Comparison of ENCODE assay signal across 14 cellular contexts in genomic region chr20:57374931-57375651, GRCh38. TPM values are rescaled to one million over a fixed set of nuclear protein-coding genes. Genes with fewer than 3 reads are reported as not detected.
DNase-seq lines count a peak whose midpoint lies in the region; ATAC-seq, FAIRE-seq and TF ChIP-seq lines count a peak whose summit lies in the region.
"Had no signal": no experiment of that assay in that cellular context is flagged by ENCODE, and none has a peak within 500 bp of the region (broad histone marks: within the 10 kb centered on the region; RNA-seq: fewer than 3 reads in every experiment).

No MANE protein-coding gene starts in this region.

- H3K9me3 Mint-ChIP-seq in activated CD4-positive, alpha-beta memory T cell treated with anti-CD3 and anti-CD28 coated beads for 36 hours = no peaks in the 10 kb centered on the region
- H3K9me3 Mint-ChIP-seq in activated CD4-positive, alpha-beta memory T cell treated with anti-CD3 and anti-CD28 coated beads, Interleukin-2, amount 10 ng/mL, durations not matched to agents 7 days and 5 days = no peaks in the 10 kb centered on the region
- H3K9me3 Mint-ChIP-seq: activated T-cell treated with anti-CD3 and anti-CD28 coated beads, Interleukin-2, amount 50 U/mL, for 4 hours had no signal

- no peaks in the 10 kb centered on the region for H3K27me3 Mint-ChIP-seq in activated CD4-positive, alpha-beta memory T cell treated with anti-CD3 and anti-CD28 coated beads for 36 hours
- no peaks in the 10 kb centered on the region for H3K27me3 Mint-ChIP-seq in activated CD4-positive, alpha-beta memory T cell treated with anti-CD3 and anti-CD28 coated beads, Interleukin-2, amount 10 ng/mL, durations not matched to agents 7 days and 5 days

- H3K27me3 ChIP-seq in thoracic aorta (replicated peaks; ENCODE audit: insufficient read depth) = no peaks in the 10 kb centered on the region
- no peaks in the 10 kb centered on the region for H3K27me3 ChIP-seq in small intestine (ENCODE audit: control insufficient read depth in 2 of 2, insufficient read depth in 2 of 2, low read length in 2 of 2)

- no peak overlapping the region for H3K4me3 Mint-ChIP-seq in activated CD4-positive, alpha-beta memory T cell treated with anti-CD3 and anti-CD28 coated beads for 36 hours
- H3K4me3 Mint-ChIP-seq in activated CD4-positive, alpha-beta memory T cell treated with anti-CD3 and anti-CD28 coated beads, Interleukin-2, amount 10 ng/mL, durations not matched to agents 7 days and 5 days = no peak overlapping the region
- H3K4me3 Mint-ChIP-seq: activated T-cell treated with anti-CD3 and anti-CD28 coated beads, Interleukin-2, amount 50 U/mL, for 4 hours had no signal

- H3K27ac ChIP-seq in adipose tissue (ENCODE audit: low read depth, low read length) = peak overlapping the region; percentile 2
- H3K27ac ChIP-seq in thoracic aorta = no peak overlapping the region
- H3K27ac ChIP-seq in small intestine (ENCODE audit: low read depth in 1 of 2, low read length in 1 of 2) = peak overlapping the region in 1 of 2 donors; percentile 42
- H3K27ac ChIP-seq: A549 had no signal

- intact Hi-C loops in activated CD4-positive, alpha-beta memory T cell treated with anti-CD3 and anti-CD28 coated beads for 36 hours (cut with micrococcal nuclease) = no loop called here
- intact Hi-C loops in left colon (cut with DNase I, micrococcal nuclease) = loop anchor here in 1 of 2 donors (10.0 kb wide), 2 partner anchors 220 to 840 kb away; no protein-coding TSS in a partner anchor

- H3K9me3 ChIP-seq in thoracic aorta (no peaks in the 10 kb centered on the region), small intestine (ENCODE audit: control insufficient read depth, low read depth) (no peaks in the 10 kb centered on the region)
- H3K9me3 ChIP-seq: A549 had no signal

- CTCF ChIA-PET in activated CD4-positive, alpha-beta memory T cell treated with anti-CD3 and anti-CD28 coated beads for 36 hours (lab: Charles Lee) = interaction anchor here (0.9 kb wide), 2 partner anchors 121 to 124 kb away, joined by 3 read pairs; no protein-coding TSS in a partner anchor
- CTCF ChIA-PET in activated CD4-positive, alpha-beta memory T cell treated with anti-CD3 and anti-CD28 coated beads, Interleukin-2, amount 10 ng/mL, durations not matched to agents 7 days and 5 days (lab: Charles Lee) = no interaction called here

- DNase-seq in activated CD4-positive, alpha-beta memory T cell treated with anti-CD3 and anti-CD28 coated beads for 36 hours = no peak
- DNase-seq in activated CD4-positive, alpha-beta memory T cell treated with anti-CD3 and anti-CD28 coated beads, Interleukin-2, amount 10 ng/mL, durations not matched to agents 7 days and 5 days = no peak
- DNase-seq in left colon (peak in 1 of 2 donors; percentile 15), thoracic aorta (ENCODE audit: low spot score) (no peak), COR-L47 (lab: John Stamatoyannopoulos, UW) (no peak), small intestine (no peak), HuH-7 (ENCODE audit: low spot score) (no peak)
- DNase-seq: activated T-cell treated with anti-CD3 and anti-CD28 coated beads, Interleukin-2, amount 50 U/mL, for 4 hours; stimulated activated CD4-positive, alpha-beta T cell treated with anti-CD3 and anti-CD28 coated beads, Interleukin-1b, Interleukin-23, amount 100 ng/mL, for 48 hours; SW 1271 had no signal

- H3K4me1 ChIP-seq in thoracic aorta (ENCODE audit: control insufficient read depth in 1 of 2, low read depth in 2 of 2) (no peaks in the 10 kb centered on the region), small intestine (ENCODE audit: control insufficient read depth in 2 of 2, insufficient read depth in 1 of 2, low read depth in 1 of 2, low read length in 1 of 2) (no peaks in the 10 kb centered on the region)
- H3K4me1 ChIP-seq: A549 had no signal

- FAIRE-seq in small intestine (lab: Jason Lieb, UNC) = no peak
- FAIRE-seq: A549, G401.6 had no signal

- H3K4me3 ChIP-seq in thoracic aorta (peak overlapping the region; percentile 11), small intestine (ENCODE audit: low read depth in 1 of 2, low read length in 2 of 2) (no peak overlapping the region)
- H3K4me3 ChIP-seq: A549 had no signal

- WGBS in adipose tissue, 3 donors = 57 to 85% (median 60%) methylated on average over 14 of the region's 14 CpGs
- WGBS in small intestine, 3 donors = 81 to 92% (median 90%) methylated on average over 14 of the region's 14 CpGs

- TF ChIP-seq CTCF in thoracic aorta (IDR thresholded peaks at IDR 0.05) = no peak

- H3K36me3 ChIP-seq in thoracic aorta = peaks cover 50% of the 10 kb centered on the region
- H3K36me3 ChIP-seq in small intestine (ENCODE audit: control insufficient read depth in 2 of 2, insufficient read depth in 2 of 2, low read length in 2 of 2) = peaks cover 16 to 35% of the 10 kb centered on the region in 2 donors

- H3K36me3 Mint-ChIP-seq in activated CD4-positive, alpha-beta memory T cell treated with anti-CD3 and anti-CD28 coated beads for 36 hours = peaks cover 69% of the 10 kb centered on the region
- H3K36me3 Mint-ChIP-seq in activated CD4-positive, alpha-beta memory T cell treated with anti-CD3 and anti-CD28 coated beads, Interleukin-2, amount 10 ng/mL, durations not matched to agents 7 days and 5 days (ENCODE audit: low read depth) = peaks cover 78% of the 10 kb centered on the region

- peak overlapping the region; percentile 46 for H3K27ac Mint-ChIP-seq in activated CD4-positive, alpha-beta memory T cell treated with anti-CD3 and anti-CD28 coated beads for 36 hours
- no peak overlapping the region for H3K27ac Mint-ChIP-seq in activated CD4-positive, alpha-beta memory T cell treated with anti-CD3 and anti-CD28 coated beads, Interleukin-2, amount 10 ng/mL, durations not matched to agents 7 days and 5 days

- POLR2A ChIA-PET in activated CD4-positive, alpha-beta memory T cell treated with anti-CD3 and anti-CD28 coated beads for 36 hours (lab: Charles Lee) = no interaction called here
- POLR2A ChIA-PET in activated CD4-positive, alpha-beta memory T cell treated with anti-CD3 and anti-CD28 coated beads, Interleukin-2, amount 10 ng/mL, durations not matched to agents 7 days and 5 days (lab: Charles Lee) = interaction anchor here (0.6 to 2.2 kb wide), 3 partner anchors 13 to 24 kb away, joined by 3 to 7 read pairs (median 3); partner anchors contain the start of gene RAE1

- peaks cover 31% of the 10 kb centered on the region for H3K4me1 Mint-ChIP-seq in activated CD4-positive, alpha-beta memory T cell treated with anti-CD3 and anti-CD28 coated beads for 36 hours (ENCODE audit: low read depth)
- peaks cover 39% of the 10 kb centered on the region for H3K4me1 Mint-ChIP-seq in activated CD4-positive, alpha-beta memory T cell treated with anti-CD3 and anti-CD28 coated beads, Interleukin-2, amount 10 ng/mL, durations not matched to agents 7 days and 5 days

- peak; percentile 56 for ATAC-seq in left colon
- no peak for ATAC-seq in thoracic aorta (ENCODE audit: insufficient number of reproducible peaks, low FRiP score, low read depth)
- ATAC-seq: activated T-cell treated with anti-CD3 and anti-CD28 coated beads, Interleukin-2, amount 50 U/mL, for 4 hours had no signal

RNA-seq across cellular contexts. Expression of gene RBM38, which starts 16.1 kb away (rescaled TPM):
- 10 to 100 TPM; 73.4 to 77.3 TPM for total RNA-seq in activated CD4-positive, alpha-beta memory T cell treated with anti-CD3 and anti-CD28 coated beads for 36 hours
- total RNA-seq in activated CD4-positive, alpha-beta memory T cell treated with anti-CD3 and anti-CD28 coated beads, Interleukin-2, amount 10 ng/mL, durations not matched to agents 7 days and 5 days = 100 to 1,000 TPM; 116 to 119 TPM
- polyA plus RNA-seq in adipose tissue = 10 to 100 TPM in 2 of 3 donors, 1 to 10 TPM in 1; 9.9 to 17.3 (median 10.1) TPM
- total RNA-seq in left colon = 10 to 100 TPM; 26.9 to 44.8 TPM
- 10 to 100 TPM in 1 of 2 donors, 1 to 10 TPM in 1; 9.6 to 24.8 TPM for total RNA-seq in thoracic aorta
- polyA plus RNA-seq in small intestine = 10 to 100 TPM; 13.2 to 17.5 (median 16.8) TPM

RNA-seq across cellular contexts. Expression of gene RAE1, which starts 24.0 kb away (rescaled TPM):
- total RNA-seq in activated CD4-positive, alpha-beta memory T cell treated with anti-CD3 and anti-CD28 coated beads for 36 hours = 10 to 100 TPM; 33.7 to 38.2 TPM
- 10 to 100 TPM; 33.8 to 35.3 TPM for total RNA-seq in activated CD4-positive, alpha-beta memory T cell treated with anti-CD3 and anti-CD28 coated beads, Interleukin-2, amount 10 ng/mL, durations not matched to agents 7 days and 5 days
- 10 to 100 TPM in 2 of 3 donors, 1 to 10 TPM in 1; 9.2 to 17.5 (median 12.3) TPM for polyA plus RNA-seq in adipose tissue
- 10 to 100 TPM; 16.0 to 17.2 TPM for total RNA-seq in left colon
- total RNA-seq in thoracic aorta = 10 to 100 TPM; 15.0 to 20.4 TPM
- 10 to 100 TPM; 15.7 to 19.7 (median 17.4) TPM for polyA plus RNA-seq in small intestine

RNA-seq across cellular contexts. Expression of gene SPO11, which starts 45.5 kb away (rescaled TPM):
- not detected for total RNA-seq in activated CD4-positive, alpha-beta memory T cell treated with anti-CD3 and anti-CD28 coated beads for 36 hours
- not detected for total RNA-seq in activated CD4-positive, alpha-beta memory T cell treated with anti-CD3 and anti-CD28 coated beads, Interleukin-2, amount 10 ng/mL, durations not matched to agents 7 days and 5 days
- polyA plus RNA-seq in adipose tissue (not detected), small intestine (not detected)
- total RNA-seq in left colon (not detected), thoracic aorta (not detected)
- total RNA-seq: activated T-cell treated with anti-CD3 and anti-CD28 coated beads, Interleukin-2, amount 50 U/mL, for 4 hours; dermis microvascular lymphatic vessel endothelial cell had no signal
- polyA plus RNA-seq: A549 had no signal
